Comparison of ENCODE assay signal across 17 cellular contexts in the genomic region with DNA sequence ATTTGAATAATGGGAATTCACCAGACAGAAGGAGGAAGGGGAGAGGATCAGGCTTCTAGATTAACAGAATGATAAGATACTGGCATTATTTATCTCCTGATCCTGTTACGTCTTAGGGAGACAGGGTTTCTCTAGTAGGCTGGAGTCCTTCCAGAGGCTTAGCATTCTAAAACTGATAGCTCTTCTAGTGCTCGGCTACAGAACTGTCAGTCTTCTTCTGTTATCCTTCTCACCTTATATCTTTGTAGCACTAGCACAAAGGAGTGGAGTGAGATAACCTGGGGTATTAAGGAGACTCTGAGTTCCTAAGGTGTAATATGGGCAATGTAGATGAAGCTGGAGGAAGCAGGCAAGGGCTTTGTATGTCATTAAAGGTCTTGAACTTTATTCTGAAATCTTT. TPM values are rescaled to one million over a fixed set of nuclear protein-coding genes. Genes with fewer than 3 reads are reported as not detected.
DNase-seq lines count a peak whose midpoint lies in the region; ATAC-seq and TF ChIP-seq lines count a peak whose summit lies in the region.
"Had no signal": no experiment of that assay in that cellular context is flagged by ENCODE, and none has a peak within 500 bp of the region (broad histone marks: within the 10 kb centered on the region; RNA-seq: fewer than 3 reads in every experiment).

No MANE protein-coding gene starts in this region.

- no peaks in the 10 kb centered on the region for H3K9me3 Mint-ChIP-seq in osteocyte (ENCODE audit: unreplicated experiment)
- H3K9me3 Mint-ChIP-seq in mesothelial cell of epicardium: no peaks in the 10 kb centered on the region
- H3K9me3 Mint-ChIP-seq: CD8-positive, alpha-beta T cell had no signal

- intact Hi-C loops in left ventricle myocardium superior (cut with micrococcal nuclease): no loop called here
- intact Hi-C loops in Right ventricle myocardium superior (cut with DNase I): no loop called here

- ATAC-seq in left ventricle myocardium superior (peak; percentile 25), Right ventricle myocardium superior (ENCODE audit: poor library complexity) (no peak), HG03571 (IDR thresholded peaks at IDR 0.05; ENCODE audit: unreplicated experiment) (no peak)
- ATAC-seq: CD8-positive, alpha-beta T cell had no signal

- H3K36me3 Mint-ChIP-seq in osteocyte (ENCODE audit: unreplicated experiment): peaks cover 36% of the 10 kb centered on the region
- peaks cover 33% of the 10 kb centered on the region for H3K36me3 Mint-ChIP-seq in mesothelial cell of epicardium

- H3K4me1 Mint-ChIP-seq in osteocyte (ENCODE audit: unreplicated experiment) (peaks cover 29% of the 10 kb centered on the region), mesothelial cell of epicardium (peaks cover 3% of the 10 kb centered on the region)

- DNase-seq in left ventricle myocardium superior: no peak
- DNase-seq in Right ventricle myocardium superior: no peak
- DNase-seq in amniotic epithelial cell (ENCODE audit: low read depth): peak; percentile 31
- DNase-seq in osteocyte (ENCODE audit: extremely low spot score, unreplicated experiment): no peak
- DNase-seq in mesothelial cell of epicardium (ENCODE audit: low spot score in 2 of 2, unreplicated experiment in 2 of 2): no peak
- DNase-seq in anterior cingulate cortex (lab: John Stamatoyannopoulos, UW): no peak
- DNase-seq in NCI-H2107 treated with DMSO at 0.1 percent for 48 hours (lab: John Stamatoyannopoulos, UW; ENCODE audit: unreplicated experiment): no peak
- DNase-seq: CD8-positive, alpha-beta T cell; DMS79; H7; NCI-H1105 treated with DMSO at 0.1 percent for 48 hours; NCI-H1694 treated with DMSO at 0.1 percent for 48 hours; NCI-H2107; NCI-H226; NCI-H524 treated with DMSO at 0.1 percent for 48 hours; SIG-M5 had no signal

- H3K27me3 Mint-ChIP-seq in osteocyte (ENCODE audit: unreplicated experiment) (no peaks in the 10 kb centered on the region), mesothelial cell of epicardium (ENCODE audit: low read depth) (no peaks in the 10 kb centered on the region)

- peak overlapping the region; percentile 7 for H3K27ac Mint-ChIP-seq in osteocyte (ENCODE audit: unreplicated experiment)
- H3K27ac Mint-ChIP-seq in mesothelial cell of epicardium: no peak overlapping the region
- H3K27ac Mint-ChIP-seq: CD8-positive, alpha-beta T cell had no signal

- TF ChIP-seq CTCF in osteocyte (IDR thresholded peaks at IDR 0.05) (no peak), mesothelial cell of epicardium (IDR thresholded peaks at IDR 0.05; ENCODE audit: unreplicated experiment) (no peak)

- H3K4me3 Mint-ChIP-seq in osteocyte (ENCODE audit: unreplicated experiment) (no peak overlapping the region), mesothelial cell of epicardium (no peak overlapping the region)
- H3K4me3 Mint-ChIP-seq: CD8-positive, alpha-beta T cell had no signal

RNA-seq across cellular contexts. Expression of a gene that starts 52.1 kb away (rescaled TPM):
- 16.1 TPM for total RNA-seq in left ventricle myocardium superior
- total RNA-seq in Right ventricle myocardium superior: 13.2 TPM
- total RNA-seq in osteocyte: 37.1 and 38.8 TPM in 2 replicates
- total RNA-seq in mesothelial cell of epicardium: 41.4 to 46.7 TPM (median 46.4 TPM) in 3 replicates
